Comparison of ENCODE assay signal across 14 cellular contexts in genomic region chr1:41513388-41513745, GRCh38. TPM values are rescaled to one million over a fixed set of nuclear protein-coding genes. Genes with fewer than 3 reads are reported as not detected.
DNase-seq lines count a peak whose midpoint lies in the region; ATAC-seq and TF ChIP-seq lines count a peak whose summit lies in the region.
"Had no signal": no experiment of that assay in that cellular context is flagged by ENCODE, and none has a peak within 500 bp of the region (broad histone marks: within the 10 kb centered on the region; RNA-seq: fewer than 3 reads in every experiment).

No MANE protein-coding gene starts in this region.

- peaks cover 7% of the 10 kb centered on the region for H3K4me1 Mint-ChIP-seq in activated naive CD4-positive, alpha-beta T cell treated with anti-CD3 and anti-CD28 coated beads, Interleukin-2, amount 10 ng/mL, durations not matched to agents 7 days and 5 days

- H3K4me3 Mint-ChIP-seq in activated naive CD4-positive, alpha-beta T cell treated with anti-CD3 and anti-CD28 coated beads, Interleukin-2, amount 10 ng/mL, durations not matched to agents 7 days and 5 days: no peak overlapping the region

- H3K27me3 Mint-ChIP-seq in activated naive CD4-positive, alpha-beta T cell treated with anti-CD3 and anti-CD28 coated beads, Interleukin-2, amount 10 ng/mL, durations not matched to agents 7 days and 5 days: no peaks in the 10 kb centered on the region

- CTCF ChIA-PET in activated naive CD4-positive, alpha-beta T cell treated with anti-CD3 and anti-CD28 coated beads, Interleukin-2, amount 10 ng/mL, durations not matched to agents 7 days and 5 days (lab: Charles Lee): interaction anchor here (0.7 to 3.0 kb wide), 9 partner anchors 11 to 858 kb away, joined by 3 to 15 read pairs (median 4); no protein-coding TSS in a partner anchor

- no peak overlapping the region for H3K9ac ChIP-seq in colonic mucosa (ENCODE audit: low read depth in 2 of 2, low read length in 2 of 2)

- H3K27ac ChIP-seq in colonic mucosa (no peak overlapping the region), psoas muscle (no peak overlapping the region)
- H3K27ac ChIP-seq: testis had no signal

- H3K36me3 ChIP-seq in colonic mucosa (no peaks in the 10 kb centered on the region), psoas muscle (ENCODE audit: insufficient read depth in 1 of 2, low read depth in 1 of 2) (no peaks in the 10 kb centered on the region)

- H3K4me3 ChIP-seq in colonic mucosa (no peak overlapping the region), psoas muscle (no peak overlapping the region)
- H3K4me3 ChIP-seq: testis had no signal

- H3K27ac Mint-ChIP-seq in activated naive CD4-positive, alpha-beta T cell treated with anti-CD3 and anti-CD28 coated beads, Interleukin-2, amount 10 ng/mL, durations not matched to agents 7 days and 5 days: no peak overlapping the region

- 80 to 85% (median 82%) methylated on average over 18 of the region's 18 CpGs for WGBS in psoas muscle, 3 donors

- no peaks in the 10 kb centered on the region for H3K9me3 ChIP-seq in colonic mucosa
- no peaks in the 10 kb centered on the region for H3K9me3 ChIP-seq in psoas muscle
- H3K9me3 ChIP-seq: testis had no signal

- DNase-seq in activated naive CD4-positive, alpha-beta T cell treated with anti-CD3 and anti-CD28 coated beads, Interleukin-2, amount 10 ng/mL, durations not matched to agents 7 days and 5 days: peak; percentile 38
- DNase-seq in activated naive CD4-positive, alpha-beta T cell (lab: John Stamatoyannopoulos, UW): no peak
- peak; percentile 60 for DNase-seq in HuH-7 (ENCODE audit: low spot score)
- DNase-seq in colonic mucosa: no peak
- peak in 1 of 2 donors; percentile 40 for DNase-seq in psoas muscle
- DNase-seq: effector CD4-positive, alpha-beta T cell; RPMI8226; stimulated activated CD4-positive, alpha-beta T cell treated with anti-CD3 and anti-CD28 coated beads, Interleukin-12 subunit alpha, Interleukin-12 subunit beta, amount 100 ng/mL, for 4 hours; testis had no signal

- H3K4me1 ChIP-seq in colonic mucosa: peaks cover 6% of the 10 kb centered on the region
- H3K4me1 ChIP-seq in psoas muscle: peaks cover 25% of the 10 kb centered on the region

- TF ChIP-seq CTCF in colonic mucosa (IDR thresholded peaks at IDR 0.05) (peak; percentile 19), psoas muscle (IDR thresholded peaks at IDR 0.05) (peak; percentile 27)

- no peak for ATAC-seq in psoas muscle
- ATAC-seq in GM18870 (IDR thresholded peaks at IDR 0.05; ENCODE audit: unreplicated experiment): no peak
- no peak for ATAC-seq in HG02852 (IDR thresholded peaks at IDR 0.05; ENCODE audit: unreplicated experiment)
- no peak for ATAC-seq in HG02571 (IDR thresholded peaks at IDR 0.05; ENCODE audit: unreplicated experiment)

- no peaks in the 10 kb centered on the region for H3K27me3 ChIP-seq in colonic mucosa
- H3K27me3 ChIP-seq in psoas muscle (ENCODE audit: insufficient read depth in 3 of 3, low read length in 2 of 3): no peaks in the 10 kb centered on the region
- H3K27me3 ChIP-seq: testis had no signal

- no peaks in the 10 kb centered on the region for H3K9me3 Mint-ChIP-seq in activated naive CD4-positive, alpha-beta T cell treated with anti-CD3 and anti-CD28 coated beads, Interleukin-2, amount 10 ng/mL, durations not matched to agents 7 days and 5 days

- peaks cover 5% of the 10 kb centered on the region for H3K36me3 Mint-ChIP-seq in activated naive CD4-positive, alpha-beta T cell treated with anti-CD3 and anti-CD28 coated beads, Interleukin-2, amount 10 ng/mL, durations not matched to agents 7 days and 5 days

- intact Hi-C loops in colonic mucosa (cut with DNase I) (no loop called here), psoas muscle (cut with DNase I) (no loop called here)

RNA-seq across cellular contexts. Expression of gene EDN2, which starts 28.9 kb away (rescaled TPM):
- total RNA-seq in colonic mucosa: 10 to 100 TPM in 1 of 2 donors, 1 to 10 TPM in 1; 3.3 to 13.5 TPM
- not detected for total RNA-seq in psoas muscle
- polyA plus RNA-seq in psoas muscle: under 1 TPM in 2 of 3 donors, not detected in 1; 0.03 to 0.10 TPM
- total RNA-seq: liver, M059J, testis had no signal

Comparison
In these comparisons a context has a peak if more than half of its experiments do, and no peak if none do; other contexts are left out.
1. DNase-seq: peak in activated naive CD4-positive, alpha-beta T cell treated with anti-CD3 and anti-CD28 coated beads, Interleukin-2, amount 10 ng/mL, durations not matched to agents 7 days and 5 days (single experiment) and HuH-7 (single experiment); none in activated naive CD4-positive, alpha-beta T cell (0 of 4) and colonic mucosa (single experiment).